8 cellular contexts compared by ENCODE assay signal in genomic region chr2:241443486-241444223, GRCh38.
DNase-seq lines count a peak whose midpoint lies in the region; ATAC-seq, FAIRE-seq and TF ChIP-seq lines count a peak whose summit lies in the region.

No MANE protein-coding gene starts in this region.

- H3K4ac ChIP-seq in mesenchymal stem cell (ENCODE audit: low read depth in 1 of 2, low read length in 2 of 2), result no peak overlapping the region

- H3K27me3 ChIP-seq in BE2C (no peaks in the 10 kb centered on the region), mesenchymal stem cell (ENCODE audit: control insufficient read depth in 1 of 2, insufficient read depth in 1 of 2, low read length in 2 of 2) (no peaks in the 10 kb centered on the region)

- H3K4me1 ChIP-seq in BE2C, result no peaks in the 10 kb centered on the region
- peaks cover 8% of the 10 kb centered on the region for H3K4me1 ChIP-seq in mesenchymal stem cell (ENCODE audit: control insufficient read depth, insufficient read depth, low read depth, low read length)

- H3K79me1 ChIP-seq in mesenchymal stem cell (replicated peaks; ENCODE audit: low read length, poor library complexity, severe bottlenecking), result peaks cover 13% of the 10 kb centered on the region

- no peak overlapping the region for H2BK5ac ChIP-seq in mesenchymal stem cell (ENCODE audit: low read depth, low read length, poor library complexity, severe bottlenecking)

- peaks cover 6% of the 10 kb centered on the region for H3K36me3 Mint-ChIP-seq in endothelial cell (ENCODE audit: low read depth, unreplicated experiment)

- no peak overlapping the region for H2BK15ac ChIP-seq in mesenchymal stem cell (ENCODE audit: low read depth, poor library complexity, severe bottlenecking)

- H3K4me2 ChIP-seq in mesenchymal stem cell (ENCODE audit: low read length, poor library complexity, severe bottlenecking), result no peak overlapping the region

- H3K4me1 Mint-ChIP-seq in endothelial cell (ENCODE audit: unreplicated experiment), result no peaks in the 10 kb centered on the region

- H2BK120ac ChIP-seq in mesenchymal stem cell (ENCODE audit: low read depth, low read length), result no peak overlapping the region

- peaks cover 4% of the 10 kb centered on the region for H3K27me3 Mint-ChIP-seq in endothelial cell (ENCODE audit: unreplicated experiment)

- H3K4me3 Mint-ChIP-seq in endothelial cell (ENCODE audit: unreplicated experiment), result no peak overlapping the region

- H2AK5ac ChIP-seq in mesenchymal stem cell (ENCODE audit: low read length, severe bottlenecking), result no peak overlapping the region

- H3K9me3 ChIP-seq in BE2C (no peaks in the 10 kb centered on the region), mesenchymal stem cell (ENCODE audit: control insufficient read depth, low read length) (no peaks in the 10 kb centered on the region)

- H3K23ac ChIP-seq in mesenchymal stem cell (ENCODE audit: low read length in 2 of 2), result peak overlapping the region in 1 of 2 experiments; percentile 50

- peak overlapping the region; percentile 18 for H4K91ac ChIP-seq in mesenchymal stem cell (ENCODE audit: low read length)

- H2AFZ ChIP-seq in mesenchymal stem cell (ENCODE audit: low read depth, low read length), result no peak overlapping the region

- no peak overlapping the region for H3K9ac ChIP-seq in mesenchymal stem cell (ENCODE audit: low read length)

- no peak overlapping the region for H3K27ac ChIP-seq in mesenchymal stem cell (ENCODE audit: low read length, poor library complexity, severe bottlenecking)

- H4K8ac ChIP-seq in mesenchymal stem cell (ENCODE audit: low read length), result no peak overlapping the region

- no peak overlapping the region for H3K18ac ChIP-seq in mesenchymal stem cell (ENCODE audit: low read depth in 1 of 2, low read length in 2 of 2)

- DNase-seq in BE2C (peak; percentile 34), RCC 7860 (ENCODE audit: low spot score) (peak; percentile 85), mesenchymal stem cell (peak; percentile 36), urothelium cell line (ENCODE audit: low spot score) (peak; percentile 80), endothelial cell (ENCODE audit: low spot score) (no peak)
- DNase-seq in activated T-cell treated with anti-CD3 and anti-CD28 coated beads, Interleukin-2, amount 50 U/mL, for 48 hours, result peak; percentile 98 to 99

- WGBS in mesenchymal stem cell, result 91% methylated on average over 4 of the region's 6 CpGs

- no peak overlapping the region for H2BK12ac ChIP-seq in mesenchymal stem cell (ENCODE audit: low read length in 2 of 2)

- H3K36me3 ChIP-seq in BE2C (peaks cover 19% of the 10 kb centered on the region), mesenchymal stem cell (ENCODE audit: control insufficient read depth in 1 of 2, insufficient read depth in 2 of 2, low read depth in 1 of 2, low read length in 2 of 2) (peaks cover 57 to 87% of the 10 kb centered on the region in 2 experiments)

- H3K4me3 ChIP-seq in BE2C (ENCODE audit: low read depth, low read length) (no peak overlapping the region), mesenchymal stem cell (ENCODE audit: insufficient read depth in 1 of 2, low read depth in 1 of 2, low read length in 2 of 2) (no peak overlapping the region)

- FAIRE-seq in RCC 7860 (lab: Jason Lieb, UNC), result peak; percentile 93
- FAIRE-seq in urothelium cell line (lab: Jason Lieb, UNC), result no peak

- peak; percentile 53 for ATAC-seq in GM21825 (IDR thresholded peaks at IDR 0.05; ENCODE audit: unreplicated experiment)
- no peak for ATAC-seq in HG03469 (IDR thresholded peaks at IDR 0.05; ENCODE audit: unreplicated experiment)

- no peaks in the 10 kb centered on the region for H3K9me3 Mint-ChIP-seq in endothelial cell (ENCODE audit: unreplicated experiment)

- TF ChIP-seq CTCF in BE2C (IDR thresholded peaks at IDR 0.05; ENCODE audit: low read depth, low read length) (no peak), endothelial cell (IDR thresholded peaks at IDR 0.05; ENCODE audit: unreplicated experiment) (no peak)

- H3K27ac Mint-ChIP-seq in endothelial cell (ENCODE audit: unreplicated experiment), result no peak overlapping the region

- no peak overlapping the region for H3K14ac ChIP-seq in mesenchymal stem cell (ENCODE audit: low read length in 2 of 2)
